Comparison of ENCODE assay signal across 29 cellular contexts in genomic region chr21:44713846-44714245, GRCh38. TPM values are rescaled to one million over a fixed set of nuclear protein-coding genes. Genes with fewer than 3 reads are reported as not detected.
DNase-seq lines count a peak whose midpoint lies in the region; ATAC-seq and TF ChIP-seq lines count a peak whose summit lies in the region.
"Had no signal": no experiment of that assay in that cellular context is flagged by ENCODE, and none has a peak within 500 bp of the region (broad histone marks: within the 10 kb centered on the region; RNA-seq: fewer than 3 reads in every experiment).

No MANE protein-coding gene starts in this region.

- H3K27ac Mint-ChIP-seq in activated naive CD4-positive, alpha-beta T cell treated with anti-CD3 and anti-CD28 coated beads, Interleukin-2, amount 10 ng/mL, durations not matched to agents 7 days and 5 days, result no peak overlapping the region
- H3K27ac Mint-ChIP-seq in activated naive CD4-positive, alpha-beta T cell treated with anti-CD3 and anti-CD28 coated beads, Interleukin-2, amount 50 U/mL, for 72 hours, result no peak overlapping the region
- H3K27ac Mint-ChIP-seq in mesothelial cell of epicardium, result no peak overlapping the region

- no peaks in the 10 kb centered on the region for H3K27me3 ChIP-seq in testis

- 91 to 92% methylated on average over 8 to 10 of the region's 10 CpGs for WGBS in testis, 2 donors

- H3K36me3 Mint-ChIP-seq in activated naive CD4-positive, alpha-beta T cell treated with anti-CD3 and anti-CD28 coated beads, Interleukin-2, amount 10 ng/mL, durations not matched to agents 7 days and 5 days, result peaks cover 3% of the 10 kb centered on the region
- peaks cover 0 to 5% of the 10 kb centered on the region in 2 donors for H3K36me3 Mint-ChIP-seq in activated naive CD4-positive, alpha-beta T cell treated with anti-CD3 and anti-CD28 coated beads, Interleukin-2, amount 50 U/mL, for 72 hours
- no peaks in the 10 kb centered on the region for H3K36me3 Mint-ChIP-seq in mesothelial cell of epicardium

- H3K9me3 Mint-ChIP-seq in activated naive CD4-positive, alpha-beta T cell treated with anti-CD3 and anti-CD28 coated beads, Interleukin-2, amount 10 ng/mL, durations not matched to agents 7 days and 5 days, result no peaks in the 10 kb centered on the region
- no peaks in the 10 kb centered on the region for H3K9me3 Mint-ChIP-seq in activated naive CD4-positive, alpha-beta T cell treated with anti-CD3 and anti-CD28 coated beads, Interleukin-2, amount 50 U/mL, for 72 hours
- H3K9me3 Mint-ChIP-seq in mesothelial cell of epicardium, result no peaks in the 10 kb centered on the region

- no peak for ATAC-seq in activated naive CD4-positive, alpha-beta T cell treated with anti-CD3 and anti-CD28 coated beads, Interleukin-2, amount 50 U/mL, for 72 hours
- ATAC-seq: HepG2, K562 had no signal

- peaks cover 13% of the 10 kb centered on the region for H3K4me1 ChIP-seq in testis
- H3K4me1 ChIP-seq: BE2C, HAP-1 had no signal

- H3K4me3 ChIP-seq in testis, result no peak overlapping the region
- H3K4me3 ChIP-seq: HAP-1, K562 had no signal

- H3K36me3 ChIP-seq in testis (ENCODE audit: low read depth, missing control alignments), result no peaks in the 10 kb centered on the region
- H3K36me3 ChIP-seq: BE2C, HAP-1 had no signal

- H3K4me3 Mint-ChIP-seq in activated naive CD4-positive, alpha-beta T cell treated with anti-CD3 and anti-CD28 coated beads, Interleukin-2, amount 10 ng/mL, durations not matched to agents 7 days and 5 days, result no peak overlapping the region
- H3K4me3 Mint-ChIP-seq in mesothelial cell of epicardium, result no peak overlapping the region

- no peak for TF ChIP-seq CTCF in mesothelial cell of epicardium (IDR thresholded peaks at IDR 0.05; ENCODE audit: unreplicated experiment)
- TF ChIP-seq CTCF in testis (IDR thresholded peaks at IDR 0.05), result no peak

- peak; percentile 13 for DNase-seq in activated naive CD4-positive, alpha-beta T cell treated with anti-CD3 and anti-CD28 coated beads, Interleukin-2, amount 10 ng/mL, durations not matched to agents 7 days and 5 days
- DNase-seq in activated naive CD4-positive, alpha-beta T cell treated with anti-CD3 and anti-CD28 coated beads, Interleukin-2, amount 50 U/mL, for 72 hours (ENCODE audit: low spot score in 2 of 2), result no peak
- DNase-seq in ecto neural progenitor cell (ENCODE audit: low spot score) (peak; percentile 17), mesothelial cell of epicardium (ENCODE audit: low spot score in 2 of 2, unreplicated experiment in 2 of 2) (peak; percentile 2 to 20), testis (peak; percentile 4), HEK293T (ENCODE audit: extremely low spot score) (no peak), NOMO-1 treated with dmso at 0.1 percent for 144 hours (lab: John Stamatoyannopoulos, UW; ENCODE audit: unreplicated experiment) (no peak), NCI-H2081 (lab: John Stamatoyannopoulos, UW) (no peak)
- DNase-seq: BE2C, DMS53, EL, GF-D8, MM.1S, NCI-H1048, NCI-H1417 treated with DMSO at 0.1 percent for 48 hours, NCI-H187, NCI-H2107, NCI-H2227 treated with DMSO at 0.1 percent for 48 hours, NCI-H510A, NCI-H748 treated with DMSO at 0.1 percent for 48 hours, SIG-M5 had no signal

- intact Hi-C loops in testis (cut with DNase I; ENCODE audit: low total_unique reads), result no loop called here

- peaks cover 81% of the 10 kb centered on the region for H3K27me3 Mint-ChIP-seq in activated naive CD4-positive, alpha-beta T cell treated with anti-CD3 and anti-CD28 coated beads, Interleukin-2, amount 10 ng/mL, durations not matched to agents 7 days and 5 days
- peaks cover 78% of the 10 kb centered on the region for H3K27me3 Mint-ChIP-seq in mesothelial cell of epicardium (ENCODE audit: low read depth)

- CTCF ChIA-PET in activated naive CD4-positive, alpha-beta T cell treated with anti-CD3 and anti-CD28 coated beads, Interleukin-2, amount 10 ng/mL, durations not matched to agents 7 days and 5 days (lab: Charles Lee), result interaction anchor here (0.6 kb wide), 1 partner anchor 17 kb away, joined by 3 read pairs; no protein-coding TSS in a partner anchor
- CTCF ChIA-PET in HEK293T (lab: Yijun Ruan, JAX), result interaction anchor here (0.8 kb wide), 1 partner anchor 156 kb away, joined by 3 read pairs; no protein-coding TSS in a partner anchor

- H3K4me1 Mint-ChIP-seq in activated naive CD4-positive, alpha-beta T cell treated with anti-CD3 and anti-CD28 coated beads, Interleukin-2, amount 10 ng/mL, durations not matched to agents 7 days and 5 days, result peaks cover 20% of the 10 kb centered on the region
- H3K4me1 Mint-ChIP-seq in mesothelial cell of epicardium, result peaks cover 38% of the 10 kb centered on the region

- TF ChIP-seq POLR2A in testis (IDR thresholded peaks at IDR 0.05), result no peak

- H3K27ac ChIP-seq in testis, result no peak overlapping the region
- H3K27ac ChIP-seq: HL-60, RWPE1 had no signal

- POLR2A ChIA-PET in HEK293T (lab: Yijun Ruan, JAX), result no interaction called here

- no peaks in the 10 kb centered on the region for H3K9me3 ChIP-seq in testis
- H3K9me3 ChIP-seq: BE2C, HAP-1 had no signal

TF ChIP-seq in HEK293T, 16 proteins besides CTCF, POLR2A, EP300 and RAD21:
- TF ChIP-seq FOXM1 (IDR thresholded peaks at IDR 0.05; ENCODE audit: borderline replicate concordance) (no peak), SUZ12 (IDR thresholded peaks at IDR 0.05) (no peak), SP1 (IDR thresholded peaks at IDR 0.05) (no peak), FOXA1 (IDR thresholded peaks at IDR 0.05) (no peak)

RNA-seq across cellular contexts. Expression of gene TSPEAR, which starts 2.5 kb away (rescaled TPM):
- not detected for total RNA-seq in activated naive CD4-positive, alpha-beta T cell treated with anti-CD3 and anti-CD28 coated beads, Interleukin-2, amount 50 U/mL, for 72 hours
- 0.09 to 0.11 TPM (median 0.11 TPM) in 3 replicates for total RNA-seq in mesothelial cell of epicardium
- under 1 TPM; 0.55 to 0.62 TPM for total RNA-seq in testis
- 0.53 TPM for polyA plus RNA-seq in testis (ENCODE audit: insufficient read depth, low read depth, low replicate concordance)
- total RNA-seq: HT-29, K562, LHCN-M2 had no signal
- polyA plus RNA-seq: K562 had no signal

RNA-seq across cellular contexts. Expression of gene KRTAP10-12, which starts 16.9 kb away (rescaled TPM):
- not detected for total RNA-seq in activated naive CD4-positive, alpha-beta T cell treated with anti-CD3 and anti-CD28 coated beads, Interleukin-2, amount 50 U/mL, for 72 hours
- total RNA-seq in mesothelial cell of epicardium (not detected in 3 replicates), testis (not detected)
- not detected for polyA plus RNA-seq in testis (ENCODE audit: insufficient read depth, low read depth, low replicate concordance)
- total RNA-seq: A673, HepG2, HT-29, K562, LHCN-M2 had no signal
- polyA plus RNA-seq: HepG2, K562 had no signal

RNA-seq across cellular contexts. Expression of gene KRTAP12-1, which starts 31.9 kb away (rescaled TPM):
- total RNA-seq in activated naive CD4-positive, alpha-beta T cell treated with anti-CD3 and anti-CD28 coated beads, Interleukin-2, amount 50 U/mL, for 72 hours, result not detected
- total RNA-seq in mesothelial cell of epicardium (not detected in 3 replicates), testis (not detected)
- polyA plus RNA-seq in testis (ENCODE audit: insufficient read depth, low read depth, low replicate concordance), result not detected
- total RNA-seq: HepG2, HT-29, K562, LHCN-M2 had no signal
- polyA plus RNA-seq: HepG2, K562 had no signal

RNA-seq across cellular contexts. Expression of gene KRTAP12-2, which starts 47.1 kb away (rescaled TPM):
- not detected for total RNA-seq in activated naive CD4-positive, alpha-beta T cell treated with anti-CD3 and anti-CD28 coated beads, Interleukin-2, amount 50 U/mL, for 72 hours
- total RNA-seq in mesothelial cell of epicardium (not detected in 3 replicates), testis (under 1 TPM in 1 of 2 donors, not detected in 1; 0.79 TPM)
- polyA plus RNA-seq in testis (ENCODE audit: insufficient read depth, low read depth, low replicate concordance), result not detected
- total RNA-seq: HepG2, HT-29, K562, LHCN-M2 had no signal
- polyA plus RNA-seq: HepG2, K562 had no signal

RNA-seq across cellular contexts. Expression of gene KRTAP12-3, which starts 56.1 kb away (rescaled TPM):
- not detected for total RNA-seq in activated naive CD4-positive, alpha-beta T cell treated with anti-CD3 and anti-CD28 coated beads, Interleukin-2, amount 50 U/mL, for 72 hours
- not detected in 3 replicates for total RNA-seq in mesothelial cell of epicardium
- total RNA-seq in testis, result not detected
- not detected for polyA plus RNA-seq in testis (ENCODE audit: insufficient read depth, low read depth, low replicate concordance)
- total RNA-seq: A673, HepG2, HT-29, K562, LHCN-M2 had no signal
- polyA plus RNA-seq: HepG2, K562 had no signal

Comparison
In these comparisons a context has a peak if more than half of its experiments do, and no peak if none do; other contexts are left out.
1. DNase-seq: peak in activated naive CD4-positive, alpha-beta T cell treated with anti-CD3 and anti-CD28 coated beads, Interleukin-2, amount 10 ng/mL, durations not matched to agents 7 days and 5 days (single experiment), ecto neural progenitor cell (single experiment), mesothelial cell of epicardium (2 of 2) and testis (single experiment); none in activated naive CD4-positive, alpha-beta T cell treated with anti-CD3 and anti-CD28 coated beads, Interleukin-2, amount 50 U/mL, for 72 hours (0 of 2), HEK293T (single experiment), NOMO-1 treated with dmso at 0.1 percent for 144 hours (single experiment) and NCI-H2081 (0 of 2).